Comparison of ENCODE assay signal across 10 cellular contexts in the genomic region with DNA sequence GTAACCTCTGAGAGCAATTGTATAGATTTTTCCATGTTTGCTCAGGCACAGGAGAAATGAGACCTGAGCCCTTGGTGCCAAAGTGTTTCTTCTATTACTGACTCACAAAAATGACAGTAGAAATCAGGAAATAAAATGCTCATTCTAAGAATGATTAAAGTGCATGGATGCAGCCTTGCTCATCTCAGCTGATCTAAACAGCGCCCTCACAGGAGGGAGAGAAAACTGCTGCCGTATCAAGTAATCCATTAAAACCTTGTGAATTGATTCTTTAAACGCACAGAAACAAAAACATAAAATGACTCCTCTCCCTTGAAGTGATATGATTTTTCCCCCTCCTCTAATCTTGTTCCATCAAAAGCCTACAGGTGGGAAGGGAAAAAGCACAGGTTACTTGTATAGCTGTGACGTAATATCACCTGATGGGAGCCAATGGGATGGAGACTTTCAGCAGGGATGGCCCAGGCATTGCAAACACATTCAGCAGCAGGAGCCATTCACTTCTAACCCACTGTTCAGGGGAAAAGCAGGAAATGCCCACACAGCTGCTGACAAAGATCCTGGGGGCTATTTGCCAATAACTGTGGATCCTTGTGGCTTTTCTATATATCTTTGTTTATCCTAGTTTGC.
A peak's percentile ranks its signal among the peaks of the same experiment; 100 is the strongest.
DNase-seq lines count a peak whose midpoint lies in the region; ATAC-seq and TF ChIP-seq lines count a peak whose summit lies in the region.
"Had no signal": no experiment of that assay in that cellular context is flagged by ENCODE, and none has a peak within 500 bp of the region (broad histone marks: within the 10 kb centered on the region; RNA-seq: fewer than 3 reads in every experiment).

No MANE protein-coding gene starts in this region.

- H3K9me3 ChIP-seq in MG63: no peaks in the 10 kb centered on the region
- no peaks in the 10 kb centered on the region for H3K9me3 ChIP-seq in CD4-positive, alpha-beta T cell (ENCODE audit: control insufficient read depth, low read length)

- no peak for DNase-seq in BJ (ENCODE audit: low read depth)
- peak; percentile 26 for DNase-seq in H7
- peak; percentile 52 for DNase-seq in iPS-NIHi7 (ENCODE audit: extremely low spot score)
- DNase-seq in CD1c-positive myeloid dendritic cell (ENCODE audit: extremely low spot score): no peak
- DNase-seq in MG63: no peak
- DNase-seq in CD4-positive, alpha-beta T cell: no peak
- DNase-seq: amygdala, NCI-H510A treated with DMSO at 0.1 percent for 48 hours had no signal

- H3K9me3 Mint-ChIP-seq in CD4-positive, alpha-beta T cell: no peaks in the 10 kb centered on the region

- H3K27me3 Mint-ChIP-seq in CD4-positive, alpha-beta T cell: no peaks in the 10 kb centered on the region

- POLR2A ChIA-PET in BJ (lab: Charles Lee): no interaction called here
- POLR2A ChIA-PET in CD4-positive, alpha-beta T cell (lab: Charles Lee): no interaction called here

- no peak overlapping the region for H3K27ac ChIP-seq in CD4-positive, alpha-beta T cell (ENCODE audit: low read depth, low read length)

- H3K4me3 Mint-ChIP-seq in CD4-positive, alpha-beta T cell: no peak overlapping the region

- H3K36me3 ChIP-seq in BJ (ENCODE audit: control insufficient read depth, insufficient read depth, low read length) (no peaks in the 10 kb centered on the region), H7 (replicated peaks; ENCODE audit: control insufficient read depth, insufficient read depth, low read length) (no peaks in the 10 kb centered on the region), MG63 (no peaks in the 10 kb centered on the region)

- H3K27me3 ChIP-seq in BJ (ENCODE audit: control insufficient read depth, insufficient read depth, low read length): no peaks in the 10 kb centered on the region; the same call in none of the 2 replicates
- H3K27me3 ChIP-seq in H7 (ENCODE audit: control insufficient read depth, insufficient read depth, low read length): no peaks in the 10 kb centered on the region
- no peaks in the 10 kb centered on the region for H3K27me3 ChIP-seq in MG63
- no peaks in the 10 kb centered on the region for H3K27me3 ChIP-seq in CD4-positive, alpha-beta T cell (ENCODE audit: control insufficient read depth, insufficient read depth, low read length)

- H3K27ac Mint-ChIP-seq in CD4-positive, alpha-beta T cell: no peak overlapping the region

- no peaks in the 10 kb centered on the region for H3K4me1 Mint-ChIP-seq in CD4-positive, alpha-beta T cell (ENCODE audit: low read depth)

- ATAC-seq in SK-N-SH treated with all-trans-retinoic acid at 6 μM for 48 hours: 0 out of 3 replicates have a peak, but pooled peaks have one; percentile 43
- no peak for ATAC-seq in CD4-positive, alpha-beta T cell (ENCODE audit: poor library complexity)
- no peak for ATAC-seq in GM19463 (IDR thresholded peaks at IDR 0.05; ENCODE audit: unreplicated experiment)

- peak; percentile 42 for TF ChIP-seq CTCF in BJ (IDR thresholded peaks at IDR 0.05; ENCODE audit: insufficient read depth, low read depth, low read length)
- TF ChIP-seq CTCF in CD4-positive, alpha-beta T cell (IDR thresholded peaks at IDR 0.05): no peak

- H3K36me3 Mint-ChIP-seq in CD4-positive, alpha-beta T cell (ENCODE audit: low read depth): no peaks in the 10 kb centered on the region

- intact Hi-C loops in CD4-positive, alpha-beta T cell (cut with DNase I, micrococcal nuclease): no loop called here

- CTCF ChIA-PET in BJ (lab: Yijun Ruan, JAX): interaction anchor here (0.9 kb wide), 2 partner anchors 9 to 13 kb away, joined by 3 to 5 read pairs; no protein-coding TSS in a partner anchor
- CTCF ChIA-PET in CD4-positive, alpha-beta T cell (lab: Charles Lee): no interaction called here

- H3K4me3 ChIP-seq in BJ (ENCODE audit: low read depth, low read length) (no peak overlapping the region), H7 (ENCODE audit: insufficient read depth, low read depth, low read length) (no peak overlapping the region), MG63 (no peak overlapping the region)

TF ChIP-seq in SK-N-SH treated with all-trans-retinoic acid at 6 μM for 48 hours, 23 proteins besides CTCF, POLR2A, EP300 and RAD21:
- TF ChIP-seq, protein P1, sequence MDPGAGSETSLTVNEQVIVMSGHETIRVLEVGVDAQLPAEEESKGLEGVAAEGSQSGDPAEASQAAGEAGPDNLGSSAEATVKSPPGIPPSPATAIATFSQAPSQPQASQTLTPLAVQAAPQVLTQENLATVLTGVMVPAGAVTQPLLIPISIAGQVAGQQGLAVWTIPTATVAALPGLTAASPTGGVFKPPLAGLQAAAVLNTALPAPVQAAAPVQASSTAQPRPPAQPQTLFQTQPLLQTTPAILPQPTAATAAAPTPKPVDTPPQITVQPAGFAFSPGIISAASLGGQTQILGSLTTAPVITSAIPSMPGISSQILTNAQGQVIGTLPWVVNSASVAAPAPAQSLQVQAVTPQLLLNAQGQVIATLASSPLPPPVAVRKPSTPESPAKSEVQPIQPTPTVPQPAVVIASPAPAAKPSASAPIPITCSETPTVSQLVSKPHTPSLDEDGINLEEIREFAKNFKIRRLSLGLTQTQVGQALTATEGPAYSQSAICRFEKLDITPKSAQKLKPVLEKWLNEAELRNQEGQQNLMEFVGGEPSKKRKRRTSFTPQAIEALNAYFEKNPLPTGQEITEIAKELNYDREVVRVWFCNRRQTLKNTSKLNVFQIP (CRISPR knock-in tag; IDR thresholded peaks at IDR 0.05; ENCODE audit: borderline replicate concordance, low read depth): no peak
- TF ChIP-seq ZNF8 (CRISPR knock-in tag; IDR thresholded peaks at IDR 0.05) (no peak), SNAI2 (CRISPR knock-in tag; IDR thresholded peaks at IDR 0.05) (no peak), ZNF565 (CRISPR knock-in tag; conservative IDR thresholded peaks at IDR 0.05; ENCODE audit: low read depth) (no peak), ZC3H10 (CRISPR knock-in tag; IDR thresholded peaks at IDR 0.05) (no peak), ISL1 (CRISPR knock-in tag; IDR thresholded peaks at IDR 0.05) (no peak), ARNTL (CRISPR knock-in tag; IDR thresholded peaks at IDR 0.05; ENCODE audit: borderline replicate concordance, low read depth) (no peak), PPARA (CRISPR knock-in tag; IDR thresholded peaks at IDR 0.05; ENCODE audit: borderline replicate concordance) (no peak), ZFP3 (CRISPR knock-in tag; IDR thresholded peaks at IDR 0.05) (no peak), ZFP30 (CRISPR knock-in tag; IDR thresholded peaks at IDR 0.05) (no peak)
TF ChIP-seq in SK-N-SH treated with all-trans-retinoic acid at 6 μM for 48 hours: peak in this region for 0.

Comparison
In these comparisons a context has a peak if more than half of its experiments do, and no peak if none do; other contexts are left out.
1. DNase-seq: peak in H7 (single experiment) and iPS-NIHi7 (single experiment); none in BJ (single experiment), CD1c-positive myeloid dendritic cell (single experiment), MG63 (single experiment) and CD4-positive, alpha-beta T cell (0 of 10).